11 cellular contexts compared by ENCODE assay signal in the genomic region with DNA sequence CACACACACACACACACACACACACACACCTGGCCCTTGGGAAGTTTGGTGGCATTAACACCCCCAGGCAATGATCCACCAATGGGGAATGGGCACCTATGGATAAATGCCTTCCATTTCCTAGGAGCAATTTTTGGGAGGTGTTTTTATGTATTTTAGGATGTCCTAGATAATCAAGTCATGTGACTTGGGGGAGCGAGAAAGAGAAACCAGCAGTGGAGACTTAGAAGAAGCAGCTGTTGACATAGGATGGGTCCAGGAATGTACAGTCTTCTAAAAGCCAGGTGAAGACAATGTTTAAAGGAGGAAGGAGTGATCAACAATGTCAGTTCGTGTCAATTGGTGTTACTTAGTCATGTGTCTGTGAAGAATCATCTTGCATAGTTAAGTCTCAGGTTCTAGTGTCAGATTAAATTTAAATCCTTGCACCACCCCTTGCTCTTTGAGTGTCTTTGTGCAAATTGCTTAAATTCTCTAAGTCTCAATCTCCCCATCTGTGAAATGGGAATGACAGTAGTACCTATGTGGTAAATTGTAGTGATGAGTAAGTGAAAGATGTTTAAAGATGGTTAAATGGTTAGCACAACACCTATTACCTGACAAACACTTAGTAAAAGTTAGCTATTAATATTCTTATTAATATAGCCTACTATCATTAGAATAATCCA.
"Had no signal": no experiment of that assay in that cellular context is flagged by ENCODE, and none has a peak within 500 bp of the region (broad histone marks: within the 10 kb centered on the region; RNA-seq: fewer than 3 reads in every experiment).

No MANE protein-coding gene starts in this region.

- H2AFZ ChIP-seq: GM23248, GM23338 had no signal

- H3K9ac ChIP-seq: GM23248 had no signal

- H3K4me3 ChIP-seq: GM23248, GM23338, HAP-1 had no signal

- H3K36me3 ChIP-seq: HAP-1 had no signal

- H3K9me3 ChIP-seq: HAP-1 had no signal

- DNase-seq: GM23248, GOT3, H7, H9, HCEC 1CT, HFFc6 had no signal

- H3K4me3 Mint-ChIP-seq: GM23338, H9, HFFc6 had no signal

- FAIRE-seq: H1, H54 had no signal

- H3K4me2 ChIP-seq: GM23338 had no signal

- H3K9me3 Mint-ChIP-seq: GM23338, H9, HFFc6 had no signal

- H3K27ac ChIP-seq: GM23248 had no signal

- ATAC-seq: GM23338, HCT116 had no signal

- H3K27ac Mint-ChIP-seq: GM23338, HFFc6 had no signal
